Comparison of ENCODE assay signal across 15 cellular contexts in the genomic region with DNA sequence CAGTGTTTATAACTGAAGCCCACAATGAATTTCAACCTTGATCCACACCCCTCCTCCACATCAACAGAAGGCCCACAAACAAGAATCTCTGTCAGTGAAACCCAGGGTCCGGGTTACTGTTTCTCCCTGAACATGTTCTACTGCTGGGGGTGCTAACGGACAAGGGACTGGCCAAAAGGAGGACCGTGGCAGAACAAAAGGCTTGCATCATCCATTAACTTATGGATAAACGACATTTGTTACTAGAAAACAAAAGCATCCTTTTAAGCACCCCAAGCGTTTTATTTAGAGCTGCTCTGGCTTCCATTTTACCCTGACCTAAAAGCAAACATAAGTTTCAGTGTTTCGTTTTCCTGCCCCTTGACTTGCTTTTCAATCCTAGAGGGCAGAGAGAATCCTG.
DNase-seq lines count a peak whose midpoint lies in the region; ATAC-seq and TF ChIP-seq lines count a peak whose summit lies in the region.
"Had no signal": no experiment of that assay in that cellular context is flagged by ENCODE, and none has a peak within 500 bp of the region (broad histone marks: within the 10 kb centered on the region; RNA-seq: fewer than 3 reads in every experiment).

No MANE protein-coding gene starts in this region.

- H3K27ac ChIP-seq in cingulate gyrus (ENCODE audit: low read depth, low read length) (peak overlapping the region; percentile 78), substantia nigra (ENCODE audit: low read depth, low read length, poor library complexity, severe bottlenecking) (peak overlapping the region; percentile 86)
- H3K27ac ChIP-seq: 22Rv1, BLaER1 had no signal

- DNase-seq in Ammon's horn (ENCODE audit: low spot score) = peak; percentile 27
- DNase-seq in midbrain (lab: John Stamatoyannopoulos, UW) = peak; percentile 39
- peak in 10 of 49 donors; percentile 6 to 43 (median 22) for DNase-seq in substantia nigra (lab: John Stamatoyannopoulos, UW)
- DNase-seq in erythroblast (lab: John Stamatoyannopoulos, UW) = no peak
- DNase-seq in activated CD8-positive, alpha-beta memory T cell treated with anti-CD3 and anti-CD28 coated beads for 24 hours = no peak
- DNase-seq: Caco-2; CD8-positive, alpha-beta memory T cell; DND-41; GDM1 had no signal

- no peak for TF ChIP-seq POLR2A in erythroblast (IDR thresholded peaks at IDR 0.05; ENCODE audit: low read length)

- no peak for ATAC-seq in GM21515 (IDR thresholded peaks at IDR 0.05; ENCODE audit: unreplicated experiment)
- no peak for ATAC-seq in HG02610 (IDR thresholded peaks at IDR 0.05; ENCODE audit: unreplicated experiment)
- ATAC-seq: HCT116 had no signal

Comparison
In these comparisons a context has a peak if more than half of its experiments do, and no peak if none do; other contexts are left out.
1. DNase-seq: peak in Ammon's horn (single experiment) and midbrain (single experiment); none in erythroblast (0 of 2) and activated CD8-positive, alpha-beta memory T cell treated with anti-CD3 and anti-CD28 coated beads for 24 hours (single experiment).